33 cellular contexts compared by ENCODE assay signal in genomic region chr14:96599076-96599475, GRCh38.
"Had no signal": no experiment of that assay in that cellular context is flagged by ENCODE, and none has a peak within 500 bp of the region (broad histone marks: within the 10 kb centered on the region; RNA-seq: fewer than 3 reads in every experiment).

No MANE protein-coding gene starts in this region.

- H3K9ac ChIP-seq: KMS-11 had no signal

- H3K9me3 ChIP-seq: MG63 had no signal

- H3K4me3 ChIP-seq: MG63 had no signal

- H3K27me3 ChIP-seq: MG63 had no signal

- H3K27ac ChIP-seq: KMS-11 had no signal

- H3K4me2 ChIP-seq: KMS-11 had no signal

- H3K36me3 ChIP-seq: MG63 had no signal

- DNase-seq: Karpas-422, Kasumi-1, KBM-7, KG1, MG63, MM.1S, MV-4-11, NCI-H1048, NCI-H1092, NCI-H1092 treated with DMSO at 0.1 percent for 48 hours, NCI-H1105, NCI-H1105 treated with DMSO at 0.1 percent for 48 hours, NCI-H1417, NCI-H1417 treated with DMSO at 0.1 percent for 48 hours, NCI-H1436, NCI-H1436 treated with DMSO at 0.1 percent for 48 hours, NCI-H146, NCI-H187, NCI-H187 treated with DMSO at 0.1 percent for 48 hours, NCI-H1930, NCI-H2029, NCI-H2029 treated with DMSO at 0.1 percent for 48 hours, NCI-H2081, NCI-H2081 treated with DMSO at 0.1 percent for 48 hours, NCI-H2107, NCI-H2171, NCI-H2171 treated with DMSO at 0.1 percent for 48 hours, NCI-H2227 treated with DMSO at 0.1 percent for 48 hours, NCI-H226, NCI-H345, NCI-H446, NCI-H446 treated with DMSO at 0.1 percent for 48 hours had no signal
